9 cellular contexts compared by ENCODE assay signal in the genomic region with DNA sequence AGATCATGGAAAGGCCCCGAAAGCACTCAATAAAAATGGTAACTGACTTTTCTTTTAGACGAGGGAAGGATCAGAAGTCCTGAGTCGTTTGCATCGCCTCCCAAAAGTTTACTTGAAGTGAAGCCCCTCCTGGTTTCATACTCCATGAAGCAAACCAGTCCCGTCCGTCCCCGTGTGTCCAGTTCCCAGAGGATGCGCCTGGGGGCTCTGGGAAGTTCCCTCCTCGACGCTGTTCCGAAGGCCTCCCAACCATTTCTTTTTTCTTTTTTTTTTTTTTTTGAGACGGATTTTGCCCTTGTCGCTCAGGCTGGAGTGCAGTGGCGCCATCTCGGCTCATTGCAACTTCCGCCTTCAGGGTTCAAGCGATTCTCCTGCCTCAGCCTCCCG. TPM values are rescaled to one million over a fixed set of nuclear protein-coding genes. Genes with fewer than 3 reads are reported as not detected.
A peak's percentile ranks its signal among the peaks of the same experiment; 100 is the strongest.
DNase-seq lines count a peak whose midpoint lies in the region; ATAC-seq and TF ChIP-seq lines count a peak whose summit lies in the region.
"Had no signal": no experiment of that assay in that cellular context is flagged by ENCODE, and none has a peak within 500 bp of the region (broad histone marks: within the 10 kb centered on the region; RNA-seq: fewer than 3 reads in every experiment).

No MANE protein-coding gene starts in this region.

- DNase-seq in AG04450 (ENCODE audit: low read depth, low spot score) (no peak), MM.1S (no peak), cerebellar cortex (ENCODE audit: low spot score) (no peak), KBM-7 (no peak)
- DNase-seq in effector memory CD4-positive, alpha-beta T cell, result no peak
- no peak for DNase-seq in naive thymus-derived CD4-positive, alpha-beta T cell
- DNase-seq in stimulated activated CD4-positive, alpha-beta T cell treated with anti-CD3 and anti-CD28 coated beads, Interleukin-4, amount 100 ng/mL, for 4 hours, result no peak
- no peak for DNase-seq in activated CD4-positive, alpha-beta T cell treated with anti-CD3 and anti-CD28 coated beads, Interleukin-2, amount 50 U/mL, for 48 hours

- H3K79me2 ChIP-seq in MM.1S (ENCODE audit: low read length), result no peaks in the 10 kb centered on the region

- H3K9ac ChIP-seq in MM.1S (ENCODE audit: low read length), result peak overlapping the region; percentile 58

- peak overlapping the region; percentile 98 for H2AFZ ChIP-seq in MM.1S (ENCODE audit: low read length)

- no peaks in the 10 kb centered on the region for H3K36me3 ChIP-seq in MM.1S (replicated peaks; ENCODE audit: insufficient read depth, low read length)
- peaks cover 18% of the 10 kb centered on the region for H3K36me3 ChIP-seq in effector memory CD4-positive, alpha-beta T cell (ENCODE audit: control insufficient read depth, insufficient read depth, low read length)
- peaks cover 0 to 21% (median under 1%) of the 10 kb centered on the region in 3 experiments for H3K36me3 ChIP-seq in naive thymus-derived CD4-positive, alpha-beta T cell (ENCODE audit: control insufficient read depth in 2 of 3, insufficient read depth in 3 of 3, low read length in 3 of 3)

- no peaks in the 10 kb centered on the region for H4K20me1 ChIP-seq in MM.1S (ENCODE audit: insufficient read depth, low read length)

- no peak for ATAC-seq in naive thymus-derived CD4-positive, alpha-beta T cell

- H3K27ac ChIP-seq in AG04450 (ENCODE audit: low read depth, low read length) (peak overlapping the region; percentile 82), MM.1S (ENCODE audit: low read length) (peak overlapping the region; percentile 53; the same call in 1 of the 2 replicates)
- H3K27ac ChIP-seq in effector memory CD4-positive, alpha-beta T cell (ENCODE audit: insufficient read depth, low read length, poor library complexity, severe bottlenecking), result peak overlapping the region; percentile 86
- H3K27ac ChIP-seq in naive thymus-derived CD4-positive, alpha-beta T cell (ENCODE audit: low read depth, low read length), result peak overlapping the region; percentile 94

- peaks cover 0 to 3% (median 0%) of the 10 kb centered on the region in 11 donors for H3K9me3 Mint-ChIP-seq in naive thymus-derived CD4-positive, alpha-beta T cell

- POLR2A ChIA-PET in AG04450 (lab: Yijun Ruan, JAX), result interaction anchor here (0.6 to 2.5 kb wide), 5 partner anchors 13 to 1771 kb away, joined by 3 to 24 read pairs (median 4); partner anchors contain the start of genes MRPS15 and TRAPPC3
- POLR2A ChIA-PET in naive thymus-derived CD4-positive, alpha-beta T cell (lab: Charles Lee), result interaction anchor here (1.0 to 3.4 kb wide), 3 partner anchors 13 to 84 kb away, joined by 3 to 28 read pairs (median 3); partner anchors contain the start of gene MRPS15

- no peaks in the 10 kb centered on the region for H3K4me1 ChIP-seq in MM.1S (ENCODE audit: low read length)
- peaks cover 5% of the 10 kb centered on the region for H3K4me1 ChIP-seq in effector memory CD4-positive, alpha-beta T cell (ENCODE audit: control insufficient read depth, insufficient read depth, low read length, poor library complexity, severe bottlenecking)
- H3K4me1 ChIP-seq in naive thymus-derived CD4-positive, alpha-beta T cell (ENCODE audit: control insufficient read depth in 2 of 2, insufficient read depth in 2 of 2, low read length in 2 of 2), result peaks cover 0 to 10% of the 10 kb centered on the region in 2 donors

- peaks cover 0 to 16% (median 10%) of the 10 kb centered on the region in 5 donors for H3K36me3 Mint-ChIP-seq in naive thymus-derived CD4-positive, alpha-beta T cell

- intact Hi-C loops in naive thymus-derived CD4-positive, alpha-beta T cell (cut with micrococcal nuclease), result loop anchor here (1.0 to 5.0 kb wide), 5 partner anchors 13 to 302 kb away; partner anchors contain the start of genes MRPS15 (in 2 of the 2), THRAP3 (in 2 of the 2) and TRAPPC3 (in 1 of the 2)

- TF ChIP-seq CTCF in AG04450 (IDR thresholded peaks at IDR 0.05; ENCODE audit: low read depth, low read length) (no peak), MM.1S (IDR thresholded peaks at IDR 0.05; ENCODE audit: low read length) (no peak)

- peak overlapping the region; percentile 88 to 98 (median 92) for H3K4me3 Mint-ChIP-seq in naive thymus-derived CD4-positive, alpha-beta T cell

- H3K27me3 ChIP-seq in AG04450 (ENCODE audit: control insufficient read depth, insufficient read depth, low read length), result no peaks in the 10 kb centered on the region
- H3K27me3 ChIP-seq in MM.1S (replicated peaks; ENCODE audit: insufficient read depth, low read length), result no peaks in the 10 kb centered on the region
- no peaks in the 10 kb centered on the region for H3K27me3 ChIP-seq in effector memory CD4-positive, alpha-beta T cell (replicated peaks; ENCODE audit: control insufficient read depth, insufficient read depth, low read length, poor library complexity, severe bottlenecking)
- no peaks in the 10 kb centered on the region for H3K27me3 ChIP-seq in naive thymus-derived CD4-positive, alpha-beta T cell (ENCODE audit: control insufficient read depth in 2 of 2, insufficient read depth in 2 of 2, low read length in 2 of 2)

- H3K4me3 ChIP-seq in AG04450 (ENCODE audit: low read depth, low read length), result peak overlapping the region; percentile 70
- H3K4me3 ChIP-seq in MM.1S (ENCODE audit: low read length), result peak overlapping the region; percentile 61
- peak overlapping the region; percentile 77 for H3K4me3 ChIP-seq in effector memory CD4-positive, alpha-beta T cell (ENCODE audit: insufficient read depth, low read depth, low read length, poor library complexity, severe bottlenecking)
- H3K4me3 ChIP-seq in naive thymus-derived CD4-positive, alpha-beta T cell (ENCODE audit: low read length), result peak overlapping the region; percentile 93

- CTCF ChIA-PET in AG04450 (lab: Charles Lee), result interaction anchor here (0.7 to 1.1 kb wide), 5 partner anchors 9 to 905 kb away, joined by 3 to 7 read pairs (median 4); no protein-coding TSS in a partner anchor
- CTCF ChIA-PET in naive thymus-derived CD4-positive, alpha-beta T cell (lab: Charles Lee), result no interaction called here

- in situ Hi-C loops in KBM-7 (cut with MboI; ENCODE audit: low pct_unique_long_range_greater_than_20kb, low sequenced_read_pairs), result no loop called here

- no peaks in the 10 kb centered on the region for H3F3A ChIP-seq in MM.1S (ENCODE audit: insufficient read depth, low read length)

- peaks cover 7 to 30% (median 23%) of the 10 kb centered on the region in 7 donors for H3K4me1 Mint-ChIP-seq in naive thymus-derived CD4-positive, alpha-beta T cell

- peak overlapping the region; percentile 74 for H3K4me2 ChIP-seq in MM.1S (ENCODE audit: low read depth, low read length)

- H3K9me3 ChIP-seq in AG04450 (ENCODE audit: control insufficient read depth, insufficient read depth, low read length), result no peaks in the 10 kb centered on the region
- H3K9me3 ChIP-seq in MM.1S (replicated peaks; ENCODE audit: insufficient read depth, low read length), result no peaks in the 10 kb centered on the region
- H3K9me3 ChIP-seq in effector memory CD4-positive, alpha-beta T cell (ENCODE audit: control insufficient read depth, low read length), result no peaks in the 10 kb centered on the region
- no peaks in the 10 kb centered on the region for H3K9me3 ChIP-seq in naive thymus-derived CD4-positive, alpha-beta T cell (ENCODE audit: control insufficient read depth in 2 of 3, low read length in 3 of 3)

- no peaks in the 10 kb centered on the region for H3K9me2 ChIP-seq in MM.1S (replicated peaks; ENCODE audit: insufficient read depth, low read length)

- H3K27me3 Mint-ChIP-seq in naive thymus-derived CD4-positive, alpha-beta T cell, result no peaks in the 10 kb centered on the region

- peak overlapping the region; percentile 81 to 99 (median 96) for H3K27ac Mint-ChIP-seq in naive thymus-derived CD4-positive, alpha-beta T cell

RNA-seq across cellular contexts. Expression of gene OSCP1, which starts 0.7 kb away (rescaled TPM):
- 7.9 and 8.1 TPM in 2 replicates for polyA plus RNA-seq in AG04450 (2011; rRNA removed)
- polyA minus RNA-seq in AG04450 (2011; rRNA and poly(A)+ RNA removed), result 6.9 and 10.3 TPM in 2 replicates
- 1 to 10 TPM in 2 of 5 experiments, under 1 TPM in 3; 0.65 to 2.0 (median 0.93) TPM for total RNA-seq in naive thymus-derived CD4-positive, alpha-beta T cell
- 1 to 10 TPM; 1.3 to 1.4 TPM for polyA plus RNA-seq in naive thymus-derived CD4-positive, alpha-beta T cell

RNA-seq across cellular contexts. Expression of gene MRPS15, which starts 13.3 kb away (rescaled TPM):
- 64.8 and 73.5 TPM in 2 replicates for polyA plus RNA-seq in AG04450 (2011; rRNA removed)
- polyA minus RNA-seq in AG04450 (2011; rRNA and poly(A)+ RNA removed), result 17.9 and 21.8 TPM in 2 replicates
- 10 to 100 TPM; 30.2 to 84.0 (median 36.3) TPM for total RNA-seq in naive thymus-derived CD4-positive, alpha-beta T cell
- polyA plus RNA-seq in naive thymus-derived CD4-positive, alpha-beta T cell, result 10 to 100 TPM; 86.2 to 86.5 TPM

RNA-seq across cellular contexts. Expression of gene CSF3R, which starts 31.8 kb away (rescaled TPM):
- not detected in 2 replicates for polyA plus RNA-seq in AG04450 (2011; rRNA removed)
- polyA minus RNA-seq in AG04450 (2011; rRNA and poly(A)+ RNA removed), result not detected in 2 replicates
- total RNA-seq in naive thymus-derived CD4-positive, alpha-beta T cell, result 100 to 1,000 TPM in 1 of 5 experiments, 10 to 100 TPM in 1, 1 to 10 TPM in 2, under 1 TPM in 1; 0.80 to 182 (median 1.3) TPM
- polyA plus RNA-seq in naive thymus-derived CD4-positive, alpha-beta T cell, result under 1 TPM; 0.14 to 0.21 TPM
- total RNA-seq: lung microvascular endothelial cell had no signal

RNA-seq across cellular contexts. Expression of gene LSM10, which starts 53.2 kb away (rescaled TPM):
- polyA plus RNA-seq in AG04450 (2011; rRNA removed), result 50.8 and 63.6 TPM in 2 replicates
- 17.9 and 35.4 TPM in 2 replicates for polyA minus RNA-seq in AG04450 (2011; rRNA and poly(A)+ RNA removed)
- total RNA-seq in naive thymus-derived CD4-positive, alpha-beta T cell, result 10 to 100 TPM; 21.9 to 49.7 (median 35.7) TPM
- 100 to 1,000 TPM; 106 to 144 TPM for polyA plus RNA-seq in naive thymus-derived CD4-positive, alpha-beta T cell
